Comparison of ENCODE assay signal across 8 cellular contexts in genomic region chr2:231612199-231613053, GRCh38. TPM values are rescaled to one million over a fixed set of nuclear protein-coding genes. Genes with fewer than 3 reads are reported as not detected.
DNase-seq lines count a peak whose midpoint lies in the region; ATAC-seq and TF ChIP-seq lines count a peak whose summit lies in the region.

No MANE protein-coding gene starts in this region.

- H3K27ac ChIP-seq in left ventricle myocardium inferior (replicated peaks) (peak overlapping the region; percentile 100), rectal smooth muscle tissue (ENCODE audit: low read depth, low read length) (peak overlapping the region; percentile 99), uterus (peak overlapping the region; percentile 99 to 100)

- H3K4me1 ChIP-seq in left ventricle myocardium inferior (peaks cover 58% of the 10 kb centered on the region), rectal smooth muscle tissue (ENCODE audit: control insufficient read depth, insufficient read depth, low read length) (peaks cover 30% of the 10 kb centered on the region), uterus (peaks cover 8 to 21% of the 10 kb centered on the region in 2 donors)

- H3K4me3 ChIP-seq in left ventricle myocardium inferior (no peak overlapping the region), rectal smooth muscle tissue (ENCODE audit: low read length) (peak overlapping the region; percentile 55), uterus (no peak overlapping the region)

- CTCF ChIA-PET in GM10248 (lab: Yijun Ruan, JAX), result interaction anchor here (0.8 to 15.5 kb wide), 50 partner anchors 8 to 173 kb away, joined by 3 to 243 read pairs (median 4); partner anchors contain the start of genes COPS7B, NCL and PTMA

- peak; percentile 37 for ATAC-seq in HG02588 (IDR thresholded peaks at IDR 0.05; ENCODE audit: unreplicated experiment)

- intact Hi-C loops in left ventricle myocardium inferior (cut with micrococcal nuclease) (loop anchor here (5.0 kb wide), 2 partner anchors 60 to 105 kb away; no protein-coding TSS in a partner anchor), uterus (cut with DNase I; ENCODE audit: low total_unique reads) (loop anchor here (2.0 kb wide), 2 partner anchors 62 to 98 kb away; no protein-coding TSS in a partner anchor)

- peak; percentile 89 for DNase-seq in GM10248 (ENCODE audit: extremely low spot score)
- DNase-seq in NCI-H1105 (lab: John Stamatoyannopoulos, UW), result peak; percentile 56
- DNase-seq in T-helper 1 cell, result peak; percentile 70 to 92 (median 80)
- DNase-seq in amniotic epithelial cell (ENCODE audit: low read depth), result peak; percentile 94
- DNase-seq in left ventricle myocardium inferior, result peak; percentile 92
- peak; percentile 95 to 96 for DNase-seq in uterus

- H3K36me3 ChIP-seq in left ventricle myocardium inferior (no peaks in the 10 kb centered on the region), rectal smooth muscle tissue (ENCODE audit: control insufficient read depth, insufficient read depth, low read length) (no peaks in the 10 kb centered on the region), uterus (no peaks in the 10 kb centered on the region)

- H3K27me3 ChIP-seq in left ventricle myocardium inferior (ENCODE audit: low read depth) (no peaks in the 10 kb centered on the region), rectal smooth muscle tissue (ENCODE audit: control insufficient read depth, insufficient read depth, low read length) (no peaks in the 10 kb centered on the region), uterus (no peaks in the 10 kb centered on the region)

- H3K9ac ChIP-seq in rectal smooth muscle tissue (ENCODE audit: low read length), result peak overlapping the region; percentile 35

- POLR2A ChIA-PET in GM10248 (lab: Yijun Ruan, JAX), result interaction anchor here (0.6 to 4.2 kb wide), 10 partner anchors 11 to 303 kb away, joined by 3 to 33 read pairs (median 5); partner anchors contain the start of genes NCL and PTMA

- TF ChIP-seq POLR2A in uterus (IDR thresholded peaks at IDR 0.05), result peak in 1 of 2 donors; percentile 34

- H3K9me3 ChIP-seq in left ventricle myocardium inferior (replicated peaks) (no peaks in the 10 kb centered on the region), uterus (no peaks in the 10 kb centered on the region)

- TF ChIP-seq CTCF in GM10248 (IDR thresholded peaks at IDR 0.05; ENCODE audit: control extremely low read depth, extremely low read depth, low read depth, missing control alignments) (peak; percentile 85), left ventricle myocardium inferior (IDR thresholded peaks at IDR 0.05; ENCODE audit: borderline replicate concordance) (peak; percentile 98), uterus (IDR thresholded peaks at IDR 0.05) (peak; percentile 93 to 99 (median 98))

RNA-seq across cellular contexts. Expression of gene TEX44, which starts 19.8 kb away (rescaled TPM):
- not detected for total RNA-seq in left ventricle myocardium inferior
- total RNA-seq in uterus, result not detected
